1 cellular context compared by ENCODE assay signal in genomic region chr1:156726549-156727226, GRCh38.
TF ChIP-seq lines count a peak whose summit lies in the region.

No MANE protein-coding gene starts in this region.

TF ChIP-seq in K562, 482 proteins besides CTCF, POLR2A, EP300 and RAD21 (continued from another document):
- TF ChIP-seq ZBTB33 (CRISPR knock-in tag; IDR thresholded peaks at IDR 0.05) (no peak), PRPF4 (IDR thresholded peaks at IDR 0.05; ENCODE audit: insufficient read depth, low read depth, low read length, poor library complexity, severe bottlenecking) (no peak), CHD1 (IDR thresholded peaks at IDR 0.05; ENCODE audit: low read length) (peak; percentile 59), C11orf30 (IDR thresholded peaks at IDR 0.05; ENCODE audit: low read depth) (no peak), SP1 (CRISPR knock-in tag; IDR thresholded peaks at IDR 0.05) (no peak), ETV5 (CRISPR knock-in tag; IDR thresholded peaks at IDR 0.05; ENCODE audit: low read depth) (0 out of 2 replicates have a peak, but pooled peaks have one; percentile 32), DDX20 (tag; IDR thresholded peaks at IDR 0.05; ENCODE audit: low read depth) (no peak), HDAC1 (IDR thresholded peaks at IDR 0.05) (peak in 1 of 2 experiments; percentile 32; a peak in 1 of 4 replicates), PBX2 (CRISPR knock-in tag; IDR thresholded peaks at IDR 0.05; ENCODE audit: low read depth) (no peak), PBX2 (tag; conservative IDR thresholded peaks at IDR 0.05; ENCODE audit: low read depth) (no peak), THRA (IDR thresholded peaks at IDR 0.05) (no peak), CBFA2T2 (conservative IDR thresholded peaks at IDR 0.05) (no peak), MTF1 (CRISPR knock-in tag; IDR thresholded peaks at IDR 0.05; ENCODE audit: borderline replicate concordance) (no peak), MTA2 (IDR thresholded peaks at IDR 0.05; ENCODE audit: low read depth) (0 out of 2 replicates have a peak, but pooled peaks have one; percentile 5), ATF3 (IDR thresholded peaks at IDR 0.05) (no peak), ATF3 (CRISPR knock-in tag; conservative IDR thresholded peaks at IDR 0.05) (no peak), GTF2A2 (tag; IDR thresholded peaks at IDR 0.05) (no peak), ZNF140 (CRISPR knock-in tag; IDR thresholded peaks at IDR 0.05) (no peak), SRSF7 (optimal IDR thresholded peaks at IDR 0.05; ENCODE audit: low read depth, low read length) (no peak), NELFE (IDR thresholded peaks at IDR 0.05; ENCODE audit: insufficient read depth, insufficient read length) (no peak), HINFP (tag; conservative IDR thresholded peaks at IDR 0.05; ENCODE audit: low read depth) (no peak), POLR2AphosphoS5 (IDR thresholded peaks at IDR 0.05; ENCODE audit: control insufficient read depth, insufficient read depth, low read depth, low read length) (0 out of 2 replicates have a peak, but pooled peaks have one; percentile 25), CTCFL (IDR thresholded peaks at IDR 0.05; ENCODE audit: borderline replicate concordance, insufficient read depth, low read depth, low read length, poor library complexity, severe bottlenecking) (peak; percentile 85), ZFP91 (CRISPR knock-in tag; IDR thresholded peaks at IDR 0.05) (no peak; the same call in 1 of the 2 replicates), DEAF1 (CRISPR knock-in tag; IDR thresholded peaks at IDR 0.05) (peak; percentile 59), MNT (conservative IDR thresholded peaks at IDR 0.05) (peak; percentile 31 to 37; a peak in 2 of 4 replicates), PURB (CRISPR knock-in tag; IDR thresholded peaks at IDR 0.05; ENCODE audit: low read depth) (no peak), SMARCB1 (IDR thresholded peaks at IDR 0.05; ENCODE audit: insufficient read length, low read depth) (no peak), ZNF134 (CRISPR knock-in tag; conservative IDR thresholded peaks at IDR 0.05) (no peak), TCF15 (CRISPR knock-in tag; IDR thresholded peaks at IDR 0.05) (no peak), AFF1 (IDR thresholded peaks at IDR 0.05; ENCODE audit: low read depth in 1 of 2, partially characterized antibody in 2 of 2) (no peak)
TF ChIP-seq in K562: peak in this region for 39.
